Comparison of ENCODE assay signal across 15 cellular contexts in genomic region chr17:75111777-75112176, GRCh38. TPM values are rescaled to one million over a fixed set of nuclear protein-coding genes. Genes with fewer than 3 reads are reported as not detected.
DNase-seq lines count a peak whose midpoint lies in the region; ATAC-seq and TF ChIP-seq lines count a peak whose summit lies in the region.
"Had no signal": no experiment of that assay in that cellular context is flagged by ENCODE, and none has a peak within 500 bp of the region (broad histone marks: within the 10 kb centered on the region; RNA-seq: fewer than 3 reads in every experiment).

No MANE protein-coding gene starts in this region.

- H3K4me3 ChIP-seq in PC-9 (no peak overlapping the region), mammary epithelial cell (replicated peaks in 1 of 3; ENCODE audit: insufficient read depth in 1 of 3, low read depth in 2 of 3, low read length in 3 of 3) (no peak overlapping the region), neutrophil (ENCODE audit: low read depth in 1 of 2, low read length in 1 of 2) (peak overlapping the region in 1 of 2 experiments; percentile 19)
- H3K4me3 ChIP-seq: esophagus muscularis mucosa, lung had no signal

- TF ChIP-seq CTCF in PC-9 (conservative IDR thresholded peaks at IDR 0.05) (no peak), mammary epithelial cell (conservative IDR thresholded peaks at IDR 0.05 in 1 of 2, IDR thresholded peaks at IDR 0.05 in 1 of 2; ENCODE audit: extremely low read depth in 1 of 2, insufficient read depth in 1 of 2, low read depth in 1 of 2, low read length in 2 of 2) (no peak), neutrophil (IDR thresholded peaks at IDR 0.05) (no peak)

- H2AFZ ChIP-seq in PC-9, result no peak overlapping the region
- no peak overlapping the region for H2AFZ ChIP-seq in mammary epithelial cell (ENCODE audit: low read depth, low read length)

- dilution Hi-C loops in mammary epithelial cell (cut with HindIII; ENCODE audit: low sequenced_read_pairs), result loop anchor here (5.0 kb wide), 2 partner anchors 69 to 71 kb away; partner anchors contain the start of gene SUMO2

- H3K36me3 ChIP-seq in PC-9 (ENCODE audit: low read depth) (peaks cover 5% of the 10 kb centered on the region; the same call in 1 of the 2 replicates), mammary epithelial cell (ENCODE audit: insufficient read depth, low read length) (no peaks in the 10 kb centered on the region), neutrophil (peaks cover 18% of the 10 kb centered on the region)

- H3F3A ChIP-seq in PC-9 (ENCODE audit: insufficient read depth, low read depth), result peaks cover 64% of the 10 kb centered on the region

- H3K9me2 ChIP-seq in PC-9 (ENCODE audit: insufficient read depth), result no peaks in the 10 kb centered on the region

- H3K9ac ChIP-seq in mammary epithelial cell (ENCODE audit: insufficient read depth, low read length), result no peak overlapping the region

- H3K36me3 Mint-ChIP-seq in activated CD8-positive, alpha-beta memory T cell treated with anti-CD3 and anti-CD28 coated beads, Interleukin-2, amount 10 ng/mL, durations not matched to agents 7 days and 5 days, result peaks cover 20% of the 10 kb centered on the region

- H4K20me1 ChIP-seq in PC-9 (ENCODE audit: insufficient read depth) (no peaks in the 10 kb centered on the region), mammary epithelial cell (ENCODE audit: insufficient read depth, low read length) (no peaks in the 10 kb centered on the region)

- H3K27ac ChIP-seq in PC-9 (0 out of 2 replicates have a peak overlapping the region, but pooled peaks have one; percentile 0), mammary epithelial cell (ENCODE audit: insufficient read depth, low read depth, low read length) (no peak overlapping the region), neutrophil (peak overlapping the region; percentile 66)
- H3K27ac ChIP-seq: esophagus muscularis mucosa had no signal

- peak overlapping the region; percentile 39 for H3K4me2 ChIP-seq in PC-9
- H3K4me2 ChIP-seq in mammary epithelial cell (ENCODE audit: insufficient read depth, low read depth, low read length), result peak overlapping the region; percentile 38

- no peaks in the 10 kb centered on the region for H3K9me3 ChIP-seq in PC-9 (ENCODE audit: insufficient read depth, low read depth)
- no peaks in the 10 kb centered on the region for H3K9me3 ChIP-seq in mammary epithelial cell (replicated peaks; ENCODE audit: insufficient read depth, low read length)
- H3K9me3 ChIP-seq in neutrophil, result no peaks in the 10 kb centered on the region
- H3K9me3 ChIP-seq: esophagus muscularis mucosa had no signal

- H3K27ac Mint-ChIP-seq in activated CD8-positive, alpha-beta memory T cell treated with anti-CD3 and anti-CD28 coated beads, Interleukin-2, amount 10 ng/mL, durations not matched to agents 7 days and 5 days, result peak overlapping the region; percentile 29

- in situ Hi-C loops in mammary epithelial cell (cut with MboI; ENCODE audit: low sequenced_read_pairs in 2 of 2), result loop anchor here (10.0 kb wide), 2 partner anchors 57 to 63 kb away; no protein-coding TSS in a partner anchor

- H3K27me3 Mint-ChIP-seq in activated CD8-positive, alpha-beta memory T cell treated with anti-CD3 and anti-CD28 coated beads, Interleukin-2, amount 10 ng/mL, durations not matched to agents 7 days and 5 days, result no peaks in the 10 kb centered on the region

- peaks cover 7% of the 10 kb centered on the region; the same call in 1 of the 2 replicates for H3K4me1 ChIP-seq in PC-9 (replicated peaks; ENCODE audit: insufficient read depth)
- peaks cover 27% of the 10 kb centered on the region for H3K4me1 ChIP-seq in mammary epithelial cell (ENCODE audit: insufficient read depth, low read length)
- H3K4me1 ChIP-seq in neutrophil (ENCODE audit: control insufficient read depth in 1 of 2, insufficient read depth in 1 of 2, low read depth in 1 of 2, low read length in 1 of 2), result peaks cover 55 to 58% of the 10 kb centered on the region in 2 experiments

- no TSS peak for BruUV-seq in PC-9 (replicated peaks; lab: Mats Ljungman, UMichigan)
- no TSS peak for BruUV-seq in mammary epithelial cell (replicated peaks; lab: Mats Ljungman, UMichigan)

- H3K9me3 Mint-ChIP-seq in activated CD8-positive, alpha-beta memory T cell treated with anti-CD3 and anti-CD28 coated beads, Interleukin-2, amount 10 ng/mL, durations not matched to agents 7 days and 5 days (ENCODE audit: low read depth), result no peaks in the 10 kb centered on the region

- H3K4me1 Mint-ChIP-seq in activated CD8-positive, alpha-beta memory T cell treated with anti-CD3 and anti-CD28 coated beads, Interleukin-2, amount 10 ng/mL, durations not matched to agents 7 days and 5 days, result peaks cover 40% of the 10 kb centered on the region

- no peak for ATAC-seq in activated CD8-positive, alpha-beta memory T cell treated with anti-CD3 and anti-CD28 coated beads, Interleukin-2, amount 10 ng/mL, durations not matched to agents 7 days and 5 days
- no peak for ATAC-seq in HG03521 (IDR thresholded peaks at IDR 0.05; ENCODE audit: unreplicated experiment)

- WGBS in mammary epithelial cell (ENCODE audit: low coverage, missing lambda C conversion rate), result 96% methylated on average over 6 of the region's 6 CpGs

- no peak for DNase-seq in activated CD8-positive, alpha-beta memory T cell treated with anti-CD3 and anti-CD28 coated beads, Interleukin-2, amount 10 ng/mL, durations not matched to agents 7 days and 5 days
- DNase-seq in activated CD8-positive, alpha-beta memory T cell treated with anti-CD3 and anti-CD28 coated beads, Interleukin-2, amount 50 U/mL, for 4 hours, result no peak
- DNase-seq in PC-9, result no peak
- no peak for DNase-seq in mammary epithelial cell
- DNase-seq in foreskin melanocyte, result no peak
- DNase-seq in NCI-H2196 (lab: John Stamatoyannopoulos, UW; ENCODE audit: unreplicated experiment), result no peak
- DNase-seq: activated gamma-delta T cell treated with Interleukin-2 at 50 U/mL for 16 hours; DMS79; MM.1S; NCI-H510A; stimulated activated CD4-positive, alpha-beta T cell treated with anti-CD3 and anti-CD28 coated beads, Interleukin-2, amount 100 ng/mL, for 24 hours had no signal

- intact Hi-C loops in PC-9 (cut with micrococcal nuclease; ENCODE audit: unreplicated experiment) (loop anchor here (2.0 kb wide), 1 partner anchor 151 kb away; no protein-coding TSS in a partner anchor), mammary epithelial cell (cut with micrococcal nuclease) (loop anchor here (10.0 kb wide), 1 partner anchor 303 kb away; no protein-coding TSS in a partner anchor)

- CTCF ChIA-PET in activated CD8-positive, alpha-beta memory T cell treated with anti-CD3 and anti-CD28 coated beads, Interleukin-2, amount 10 ng/mL, durations not matched to agents 7 days and 5 days (lab: Charles Lee), result interaction anchor here (0.8 to 11.2 kb wide), 9 partner anchors 16 to 561 kb away, joined by 3 to 257 read pairs (median 9); partner anchors contain the start of genes MIF4GD, NT5C and NUP85
- CTCF ChIA-PET in PC-9 (lab: Charles Lee) (interaction anchor here (0.6 kb wide), 1 partner anchor 151 kb away, joined by 4 read pairs; no protein-coding TSS in a partner anchor), mammary epithelial cell (lab: Charles Lee; ENCODE audit: low non-redundant PET) (interaction anchor here (0.6 to 0.7 kb wide), 4 partner anchors 34 to 205 kb away, joined by 3 to 17 read pairs (median 6); no protein-coding TSS in a partner anchor)

- H3K79me2 ChIP-seq in PC-9 (ENCODE audit: low read depth) (peaks cover 35% of the 10 kb centered on the region), mammary epithelial cell (ENCODE audit: insufficient read depth, low read length) (peaks cover 20% of the 10 kb centered on the region)

- H3K27me3 ChIP-seq in PC-9 (ENCODE audit: insufficient read depth, low read depth) (no peaks in the 10 kb centered on the region), mammary epithelial cell (ENCODE audit: insufficient read depth, low read length) (no peaks in the 10 kb centered on the region), neutrophil (no peaks in the 10 kb centered on the region)
- H3K27me3 ChIP-seq: esophagus muscularis mucosa had no signal

- POLR2A ChIA-PET in PC-9 (lab: Charles Lee; ENCODE audit: unreplicated experiment), result no interaction called here

- peak overlapping the region; percentile 88 for H3K4me3 Mint-ChIP-seq in activated CD8-positive, alpha-beta memory T cell treated with anti-CD3 and anti-CD28 coated beads, Interleukin-2, amount 10 ng/mL, durations not matched to agents 7 days and 5 days

RNA-seq across cellular contexts. Expression of gene ARMC7, which starts 2.0 kb away (rescaled TPM):
- 10 to 100 TPM; 13.5 to 14.5 TPM for total RNA-seq in activated CD8-positive, alpha-beta memory T cell treated with anti-CD3 and anti-CD28 coated beads, Interleukin-2, amount 10 ng/mL, durations not matched to agents 7 days and 5 days
- total RNA-seq in PC-9 (2021), result 19.2 and 20.5 TPM in 2 replicates
- 1 to 10 TPM; 2.8 to 8.3 TPM for total RNA-seq in mammary epithelial cell
- 8.6 TPM for polyA plus RNA-seq in mammary epithelial cell
- polyA minus RNA-seq in mammary epithelial cell, result 4.9 TPM

RNA-seq across cellular contexts. Expression of gene NT5C, which starts 19.8 kb away (rescaled TPM):
- 10 to 100 TPM; 65.2 to 73.1 TPM for total RNA-seq in activated CD8-positive, alpha-beta memory T cell treated with anti-CD3 and anti-CD28 coated beads, Interleukin-2, amount 10 ng/mL, durations not matched to agents 7 days and 5 days
- total RNA-seq in PC-9 (2021) (38.6 and 52.3 TPM in 2 replicates), mammary epithelial cell (10 to 100 TPM; 45.7 to 65.7 TPM)
- polyA plus RNA-seq in mammary epithelial cell, result 37.9 TPM
- polyA minus RNA-seq in mammary epithelial cell, result 27.5 TPM

RNA-seq across cellular contexts. Expression of gene SLC16A5, which starts 24.0 kb away (rescaled TPM):
- total RNA-seq in activated CD8-positive, alpha-beta memory T cell treated with anti-CD3 and anti-CD28 coated beads, Interleukin-2, amount 10 ng/mL, durations not matched to agents 7 days and 5 days, result 1 to 10 TPM; 2.3 to 3.2 TPM
- total RNA-seq in PC-9 (2021) (70.2 and 88.5 TPM in 2 replicates), mammary epithelial cell (1 to 10 TPM; 3.5 to 7.1 TPM)
- polyA plus RNA-seq in mammary epithelial cell, result 1.6 TPM
- polyA minus RNA-seq in mammary epithelial cell, result 1.1 TPM

RNA-seq across cellular contexts. Expression of gene JPT1, which starts 42.5 kb away (rescaled TPM):
- total RNA-seq in activated CD8-positive, alpha-beta memory T cell treated with anti-CD3 and anti-CD28 coated beads, Interleukin-2, amount 10 ng/mL, durations not matched to agents 7 days and 5 days, result 100 to 1,000 TPM; 277 to 301 TPM
- total RNA-seq in PC-9 (2021), result 250 and 277 TPM in 2 replicates
- total RNA-seq in mammary epithelial cell, result 100 to 1,000 TPM; 107 to 223 TPM
- 280 TPM for polyA plus RNA-seq in mammary epithelial cell
- polyA minus RNA-seq in mammary epithelial cell, result 110 TPM
